In the genomic region with DNA sequence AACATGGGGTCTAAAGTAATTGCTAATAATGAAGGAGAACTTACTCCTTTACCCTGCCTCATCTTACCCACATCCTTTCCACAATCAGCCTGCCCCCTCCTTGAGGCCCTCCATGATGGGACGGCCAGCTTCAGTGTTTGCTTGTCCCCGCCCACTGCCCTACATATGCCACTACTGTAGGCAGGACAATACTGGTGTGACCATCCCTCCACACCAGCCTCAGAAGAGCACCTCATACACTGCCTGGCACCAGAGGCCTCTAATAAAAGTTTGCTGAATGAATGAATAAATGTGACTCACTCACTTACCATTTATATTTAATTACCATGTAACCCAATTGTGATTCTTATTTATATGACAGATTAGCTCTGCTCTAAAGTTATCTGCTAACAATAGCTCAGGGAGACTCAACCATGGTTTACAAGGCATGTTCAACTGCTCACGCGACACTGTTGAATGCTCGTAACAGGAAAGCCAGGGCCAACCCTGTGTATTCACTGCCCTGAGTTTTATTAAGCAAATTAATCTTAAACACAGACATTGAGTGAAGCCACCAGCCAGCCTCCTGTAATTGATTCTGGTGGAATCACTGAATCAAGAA, we compare ENCODE assay signal across 1 cellular context.
TF ChIP-seq lines count a peak whose summit lies in the region.

No MANE protein-coding gene starts in this region.

TF ChIP-seq in SK-N-SH, 30 proteins besides CTCF, POLR2A, EP300 and RAD21 (continued from another document):
- TF ChIP-seq, protein P1, sequence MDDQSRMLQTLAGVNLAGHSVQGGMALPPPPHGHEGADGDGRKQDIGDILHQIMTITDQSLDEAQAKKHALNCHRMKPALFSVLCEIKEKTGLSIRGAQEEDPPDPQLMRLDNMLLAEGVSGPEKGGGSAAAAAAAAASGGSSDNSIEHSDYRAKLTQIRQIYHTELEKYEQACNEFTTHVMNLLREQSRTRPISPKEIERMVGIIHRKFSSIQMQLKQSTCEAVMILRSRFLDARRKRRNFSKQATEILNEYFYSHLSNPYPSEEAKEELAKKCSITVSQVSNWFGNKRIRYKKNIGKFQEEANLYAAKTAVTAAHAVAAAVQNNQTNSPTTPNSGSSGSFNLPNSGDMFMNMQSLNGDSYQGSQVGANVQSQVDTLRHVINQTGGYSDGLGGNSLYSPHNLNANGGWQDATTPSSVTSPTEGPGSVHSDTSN (IDR thresholded peaks at IDR 0.05) = no peak
- TF ChIP-seq EZH2phosphoT487 (IDR thresholded peaks at IDR 0.05; ENCODE audit: borderline replicate concordance, low read depth) = no peak
- no peak for TF ChIP-seq GABPA (IDR thresholded peaks at IDR 0.05; ENCODE audit: low read depth)
- no peak for TF ChIP-seq POLR2AphosphoS5 (IDR thresholded peaks at IDR 0.05; ENCODE audit: low read depth, low read length)
TF ChIP-seq in SK-N-SH: peak in this region for 0.
